Comparison of ENCODE assay signal across 1 cellular context in the genomic region with DNA sequence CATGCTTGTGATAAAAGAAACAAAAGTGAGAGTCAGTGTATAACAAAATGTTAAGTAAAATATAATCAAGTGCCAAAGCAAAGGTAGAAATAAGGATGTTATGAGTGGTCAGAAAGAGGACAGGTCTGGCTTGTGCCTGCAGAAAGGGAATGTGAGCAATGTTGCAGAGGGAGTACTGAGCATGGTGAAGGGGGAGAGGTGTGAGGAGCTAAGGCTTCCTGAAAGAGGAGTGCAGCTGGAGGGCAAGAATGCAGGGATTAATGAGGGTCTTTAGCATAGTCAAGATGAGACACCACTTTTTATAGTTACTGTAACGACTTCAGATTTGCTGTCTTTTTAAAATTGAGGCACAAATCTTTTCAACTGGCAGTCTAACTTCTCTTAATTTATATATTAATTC.
TF ChIP-seq lines count a peak whose summit lies in the region.

No MANE protein-coding gene starts in this region.

TF ChIP-seq in GM23338, 12 proteins besides CTCF, POLR2A, EP300 and RAD21 (continued from another document):
- no peak for TF ChIP-seq REST (IDR thresholded peaks at IDR 0.05; ENCODE audit: unreplicated experiment)
- TF ChIP-seq POLR2AphosphoS5 (IDR thresholded peaks at IDR 0.05; ENCODE audit: low read depth): no peak
- TF ChIP-seq ZNF331 (CRISPR knock-in tag; IDR thresholded peaks at IDR 0.05; ENCODE audit: low read depth): no peak
- TF ChIP-seq, protein P1, sequence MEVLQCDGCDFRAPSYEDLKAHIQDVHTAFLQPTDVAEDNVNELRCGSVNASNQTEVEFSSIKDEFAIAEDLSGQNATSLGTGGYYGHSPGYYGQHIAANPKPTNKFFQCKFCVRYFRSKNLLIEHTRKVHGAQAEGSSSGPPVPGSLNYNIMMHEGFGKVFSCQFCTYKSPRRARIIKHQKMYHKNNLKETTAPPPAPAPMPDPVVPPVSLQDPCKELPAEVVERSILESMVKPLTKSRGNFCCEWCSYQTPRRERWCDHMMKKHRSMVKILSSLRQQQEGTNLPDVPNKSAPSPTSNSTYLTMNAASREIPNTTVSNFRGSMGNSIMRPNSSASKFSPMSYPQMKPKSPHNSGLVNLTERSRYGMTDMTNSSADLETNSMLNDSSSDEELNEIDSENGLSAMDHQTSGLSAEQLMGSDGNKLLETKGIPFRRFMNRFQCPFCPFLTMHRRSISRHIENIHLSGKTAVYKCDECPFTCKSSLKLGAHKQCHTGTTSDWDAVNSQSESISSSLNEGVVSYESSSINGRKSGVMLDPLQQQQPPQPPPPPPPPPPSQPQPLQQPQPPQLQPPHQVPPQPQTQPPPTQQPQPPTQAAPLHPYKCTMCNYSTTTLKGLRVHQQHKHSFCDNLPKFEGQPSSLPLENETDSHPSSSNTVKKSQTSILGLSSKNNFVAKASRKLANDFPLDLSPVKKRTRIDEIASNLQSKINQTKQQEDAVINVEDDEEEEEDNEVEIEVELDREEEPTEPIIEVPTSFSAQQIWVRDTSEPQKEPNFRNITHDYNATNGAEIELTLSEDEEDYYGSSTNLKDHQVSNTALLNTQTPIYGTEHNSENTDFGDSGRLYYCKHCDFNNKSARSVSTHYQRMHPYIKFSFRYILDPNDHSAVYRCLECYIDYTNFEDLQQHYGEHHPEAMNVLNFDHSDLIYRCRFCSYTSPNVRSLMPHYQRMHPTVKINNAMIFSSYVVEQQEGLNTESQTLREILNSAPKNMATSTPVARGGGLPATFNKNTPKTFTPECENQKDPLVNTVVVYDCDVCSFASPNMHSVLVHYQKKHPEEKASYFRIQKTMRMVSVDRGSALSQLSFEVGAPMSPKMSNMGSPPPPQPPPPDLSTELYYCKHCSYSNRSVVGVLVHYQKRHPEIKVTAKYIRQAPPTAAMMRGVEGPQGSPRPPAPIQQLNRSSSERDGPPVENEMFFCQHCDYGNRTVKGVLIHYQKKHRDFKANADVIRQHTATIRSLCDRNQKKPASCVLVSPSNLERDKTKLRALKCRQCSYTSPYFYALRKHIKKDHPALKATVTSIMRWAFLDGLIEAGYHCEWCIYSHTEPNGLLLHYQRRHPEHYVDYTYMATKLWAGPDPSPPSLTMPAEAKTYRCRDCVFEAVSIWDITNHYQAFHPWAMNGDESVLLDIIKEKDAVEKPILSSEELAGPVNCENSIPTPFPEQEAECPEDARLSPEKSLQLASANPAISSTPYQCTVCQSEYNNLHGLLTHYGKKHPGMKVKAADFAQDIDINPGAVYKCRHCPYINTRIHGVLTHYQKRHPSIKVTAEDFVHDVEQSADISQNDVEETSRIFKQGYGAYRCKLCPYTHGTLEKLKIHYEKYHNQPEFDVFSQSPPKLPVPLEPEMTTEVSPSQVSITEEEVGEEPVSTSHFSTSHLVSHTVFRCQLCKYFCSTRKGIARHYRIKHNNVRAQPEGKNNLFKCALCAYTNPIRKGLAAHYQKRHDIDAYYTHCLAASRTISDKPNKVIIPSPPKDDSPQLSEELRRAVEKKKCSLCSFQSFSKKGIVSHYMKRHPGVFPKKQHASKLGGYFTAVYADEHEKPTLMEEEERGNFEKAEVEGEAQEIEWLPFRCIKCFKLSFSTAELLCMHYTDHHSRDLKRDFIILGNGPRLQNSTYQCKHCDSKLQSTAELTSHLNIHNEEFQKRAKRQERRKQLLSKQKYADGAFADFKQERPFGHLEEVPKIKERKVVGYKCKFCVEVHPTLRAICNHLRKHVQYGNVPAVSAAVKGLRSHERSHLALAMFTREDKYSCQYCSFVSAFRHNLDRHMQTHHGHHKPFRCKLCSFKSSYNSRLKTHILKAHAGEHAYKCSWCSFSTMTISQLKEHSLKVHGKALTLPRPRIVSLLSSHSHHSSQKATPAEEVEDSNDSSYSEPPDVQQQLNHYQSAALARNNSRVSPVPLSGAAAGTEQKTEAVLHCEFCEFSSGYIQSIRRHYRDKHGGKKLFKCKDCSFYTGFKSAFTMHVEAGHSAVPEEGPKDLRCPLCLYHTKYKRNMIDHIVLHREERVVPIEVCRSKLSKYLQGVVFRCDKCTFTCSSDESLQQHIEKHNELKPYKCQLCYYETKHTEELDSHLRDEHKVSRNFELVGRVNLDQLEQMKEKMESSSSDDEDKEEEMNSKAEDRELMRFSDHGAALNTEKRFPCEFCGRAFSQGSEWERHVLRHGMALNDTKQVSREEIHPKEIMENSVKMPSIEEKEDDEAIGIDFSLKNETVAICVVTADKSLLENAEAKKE (CRISPR knock-in tag; IDR thresholded peaks at IDR 0.05): no peak
- no peak for TF ChIP-seq ZNF114 (CRISPR knock-in tag; IDR thresholded peaks at IDR 0.05)
- TF ChIP-seq STAT1 (IDR thresholded peaks at IDR 0.05; ENCODE audit: unreplicated experiment): no peak
- no peak for TF ChIP-seq JUNB (IDR thresholded peaks at IDR 0.05; ENCODE audit: unreplicated experiment)
- TF ChIP-seq NANOG (IDR thresholded peaks at IDR 0.05; ENCODE audit: borderline replicate concordance): no peak
